Comparison of ENCODE assay signal across 13 cellular contexts in genomic region chr11:107683807-107684206, GRCh38. TPM values are rescaled to one million over a fixed set of nuclear protein-coding genes. Genes with fewer than 3 reads are reported as not detected.
DNase-seq lines count a peak whose midpoint lies in the region; ATAC-seq, FAIRE-seq and TF ChIP-seq lines count a peak whose summit lies in the region.
"Had no signal": no experiment of that assay in that cellular context is flagged by ENCODE, and none has a peak within 500 bp of the region (broad histone marks: within the 10 kb centered on the region; RNA-seq: fewer than 3 reads in every experiment).

No MANE protein-coding gene starts in this region.

- POLR2A ChIA-PET in endothelial cell of umbilical vein (lab: Charles Lee): no interaction called here

- ATAC-seq in thoracic aorta (ENCODE audit: insufficient number of reproducible peaks, low FRiP score, low read depth) (no peak), HG02938 (IDR thresholded peaks at IDR 0.05; ENCODE audit: unreplicated experiment) (no peak), GM21423 (IDR thresholded peaks at IDR 0.05; ENCODE audit: unreplicated experiment) (no peak)

- dilution Hi-C loops in endothelial cell of umbilical vein (cut with MboI; ENCODE audit: extremely low pct_ligation_motif_present, low sequenced_read_pairs): no loop called here

- H3K27me3 ChIP-seq in endothelial cell of umbilical vein (ENCODE audit: control insufficient read depth in 2 of 2, insufficient read depth in 2 of 2, low read length in 2 of 2): no peaks in the 10 kb centered on the region
- H3K27me3 ChIP-seq in thoracic aorta (replicated peaks; ENCODE audit: insufficient read depth): no peaks in the 10 kb centered on the region

- no peaks in the 10 kb centered on the region for H3K9me1 ChIP-seq in endothelial cell of umbilical vein (replicated peaks; ENCODE audit: control insufficient read depth, extremely low read depth, insufficient read depth, low read length)

- H3K27ac ChIP-seq in endothelial cell of umbilical vein (ENCODE audit: insufficient read depth, low read depth, low read length): no peak overlapping the region
- no peak overlapping the region for H3K27ac ChIP-seq in thoracic aorta

- no TSS peak for BruUV-seq in endothelial cell of umbilical vein (replicated peaks; lab: Mats Ljungman, UMichigan)

- TF ChIP-seq POLR2A in NB4 (IDR thresholded peaks at IDR 0.05; ENCODE audit: extremely low read depth, insufficient read length) (no peak), endothelial cell of umbilical vein (IDR thresholded peaks at IDR 0.05; ENCODE audit: low read depth, low read length) (no peak)

- H3K4me2 ChIP-seq in endothelial cell of umbilical vein (ENCODE audit: insufficient read depth, low read length): no peak overlapping the region

- TF ChIP-seq CTCF in NB4 (IDR thresholded peaks at IDR 0.05; ENCODE audit: low read depth, low read length) (peak; percentile 47), endothelial cell of umbilical vein (IDR thresholded peaks at IDR 0.05; ENCODE audit: extremely low read depth in 1 of 2, insufficient read depth in 1 of 2, low read depth in 1 of 2, low read length in 2 of 2) (peak; percentile 27 to 29), thoracic aorta (IDR thresholded peaks at IDR 0.05) (peak; percentile 16)

- H3K4me1 ChIP-seq in endothelial cell of umbilical vein (ENCODE audit: control insufficient read depth, extremely low read depth, insufficient read depth, low read length): no peaks in the 10 kb centered on the region
- no peaks in the 10 kb centered on the region for H3K4me1 ChIP-seq in thoracic aorta (ENCODE audit: control insufficient read depth in 1 of 2, low read depth in 2 of 2)

- DNase-seq in DMS53 (lab: John Stamatoyannopoulos, UW): peak; percentile 58
- DNase-seq in DMS53 treated with DMSO at 0.1 percent for 48 hours (lab: John Stamatoyannopoulos, UW; ENCODE audit: unreplicated experiment): no peak
- DNase-seq in NB4 (ENCODE audit: low read depth): peak; percentile 22
- no peak for DNase-seq in endothelial cell of umbilical vein (ENCODE audit: low read depth, low spot score)
- DNase-seq in thoracic aorta (ENCODE audit: low spot score): no peak
- DNase-seq in activated T-cell treated with anti-CD3 and anti-CD28 coated beads, Interleukin-2, amount 50 U/mL, for 48 hours: no peak
- DNase-seq: NK-92 treated with Interleukin-12 subunit alpha and Interleukin-12 subunit beta, amount 100 ng/mL, for 24 hours; stimulated activated CD4-positive, alpha-beta T cell treated with anti-CD3 and anti-CD28 coated beads, Interleukin-15, amount 100 ng/mL, for 24 hours; substantia nigra had no signal

- CTCF ChIA-PET in endothelial cell of umbilical vein (lab: Charles Lee): interaction anchor here (0.9 to 11.5 kb wide), 4 partner anchors 8 to 85 kb away, joined by 3 to 177 read pairs (median 4); no protein-coding TSS in a partner anchor

- H3K4me3 ChIP-seq in NB4 (ENCODE audit: low read depth, low read length) (no peak overlapping the region), endothelial cell of umbilical vein (replicated peaks in 1 of 3; ENCODE audit: insufficient read depth in 1 of 3, low read depth in 1 of 3, low read length in 3 of 3) (no peak overlapping the region), thoracic aorta (no peak overlapping the region)

- no peaks in the 10 kb centered on the region for H3K9me3 ChIP-seq in endothelial cell of umbilical vein (replicated peaks; ENCODE audit: control insufficient read depth, insufficient read depth, low read length)
- H3K9me3 ChIP-seq in thoracic aorta: no peaks in the 10 kb centered on the region

- H3K36me3 ChIP-seq in endothelial cell of umbilical vein (ENCODE audit: control insufficient read depth in 2 of 2, extremely low read depth in 1 of 2, insufficient read depth in 2 of 2, low read length in 2 of 2): no peaks in the 10 kb centered on the region
- H3K36me3 ChIP-seq in thoracic aorta: no peaks in the 10 kb centered on the region

- no peaks in the 10 kb centered on the region for H4K20me1 ChIP-seq in endothelial cell of umbilical vein (replicated peaks; ENCODE audit: control insufficient read depth, extremely low read depth, insufficient read depth, low read length)

- H3K79me2 ChIP-seq in endothelial cell of umbilical vein (ENCODE audit: control insufficient read depth, insufficient read depth, low read length): no peaks in the 10 kb centered on the region

- no peak overlapping the region for H2AFZ ChIP-seq in endothelial cell of umbilical vein (ENCODE audit: low read depth, low read length)

- no peak overlapping the region for H3K9ac ChIP-seq in endothelial cell of umbilical vein (replicated peaks; ENCODE audit: extremely low read depth, insufficient read depth, low read length)

- no peak for FAIRE-seq in endothelial cell of umbilical vein (lab: Jason Lieb, UNC)
- FAIRE-seq: A204.1 had no signal

- intact Hi-C loops in endothelial cell of umbilical vein (cut with micrococcal nuclease): no loop called here

TF ChIP-seq in endothelial cell of umbilical vein, 7 proteins besides CTCF, POLR2A, EP300 and RAD21:
- no peak for TF ChIP-seq JUN (IDR thresholded peaks at IDR 0.05; ENCODE audit: borderline replicate concordance, insufficient read depth, insufficient read length, low read depth)
- TF ChIP-seq GATA2 (IDR thresholded peaks at IDR 0.05; ENCODE audit: insufficient read depth, insufficient read length, low read depth, low read length): no peak
- TF ChIP-seq MAX (IDR thresholded peaks at IDR 0.05; ENCODE audit: insufficient read depth, insufficient read length): no peak
- TF ChIP-seq POLR2AphosphoS5 (IDR thresholded peaks at IDR 0.05; ENCODE audit: insufficient read depth, low read depth, low read length): no peak
- TF ChIP-seq MYC (IDR thresholded peaks at IDR 0.05; ENCODE audit: low read depth, low read length): no peak
- no peak for TF ChIP-seq FOS (IDR thresholded peaks at IDR 0.05; ENCODE audit: borderline replicate concordance, insufficient read depth, low read length)
- TF ChIP-seq EZH2 (IDR thresholded peaks at IDR 0.05; ENCODE audit: borderline replicate concordance, low read depth, low read length, severe bottlenecking): no peak

RNA-seq across cellular contexts. Expression of gene SLN, which starts 28.0 kb away (rescaled TPM):
- not detected in 2 replicates for total RNA-seq in endothelial cell of umbilical vein
- polyA plus RNA-seq in endothelial cell of umbilical vein: 0.25 TPM in 1 of 2 replicates, not detected in the other
- polyA plus RNA-seq in endothelial cell of umbilical vein (2011; cell fraction: cytosol; rRNA removed): not detected in 2 replicates
- polyA plus RNA-seq in endothelial cell of umbilical vein (2011; cell fraction: nucleus; rRNA removed): not detected in 2 replicates
- 0.27 TPM in 1 of 2 replicates, not detected in the other for polyA plus RNA-seq in endothelial cell of umbilical vein (2012)
- polyA minus RNA-seq in endothelial cell of umbilical vein: not detected in 2 replicates
- not detected for polyA minus RNA-seq in endothelial cell of umbilical vein (2011; cell fraction: cytosol; rRNA and poly(A)+ RNA removed)
- polyA minus RNA-seq in endothelial cell of umbilical vein (2011; cell fraction: nucleus; rRNA and poly(A)+ RNA removed): not detected in 2 replicates
- total RNA-seq in thoracic aorta: 1 to 10 TPM in 1 of 2 donors, not detected in 1; 1.2 TPM
- total RNA-seq: mesenteric fat pad had no signal

Comparison
In these comparisons a context has a peak if more than half of its experiments do, and no peak if none do; other contexts are left out.
1. DNase-seq: peak in DMS53 (single experiment) and NB4 (single experiment); none in DMS53 treated with DMSO at 0.1 percent for 48 hours (single experiment), endothelial cell of umbilical vein (single experiment), thoracic aorta (single experiment) and activated T-cell treated with anti-CD3 and anti-CD28 coated beads, Interleukin-2, amount 50 U/mL, for 48 hours (0 of 2).
2. Peak in every context shown above with its lines, with median percentiles within 50 percentile points of each other: CTCF ChIP-seq.